In genomic region chr3:190205739-190206138, GRCh38 we compare ENCODE assay signal across 10 cellular contexts.
DNase-seq lines count a peak whose midpoint lies in the region; ATAC-seq and TF ChIP-seq lines count a peak whose summit lies in the region.
"Had no signal": no experiment of that assay in that cellular context is flagged by ENCODE, and none has a peak within 500 bp of the region (broad histone marks: within the 10 kb centered on the region; RNA-seq: fewer than 3 reads in every experiment).

No MANE protein-coding gene starts in this region.

- WGBS in upper lobe of left lung, 2 donors, result 66 to 73% methylated on average over 1 of the region's 1 CpG

- H3K27me3 ChIP-seq in upper lobe of left lung, result no peaks in the 10 kb centered on the region

- no peak overlapping the region for H3K27ac ChIP-seq in upper lobe of left lung
- H3K27ac ChIP-seq: C4-2B had no signal

- H3K4me1 Mint-ChIP-seq in activated naive CD4-positive, alpha-beta T cell treated with anti-CD3 and anti-CD28 coated beads, Interleukin-2, amount 50 U/mL, for 24 hours, result peaks cover 9% of the 10 kb centered on the region

- no peak for DNase-seq in activated naive CD4-positive, alpha-beta T cell treated with anti-CD3 and anti-CD28 coated beads, Interleukin-2, amount 50 U/mL, for 16 hours
- DNase-seq in RPMI7951 (ENCODE audit: low read depth) (peak; percentile 69), upper lobe of left lung (no peak), mucosa of gallbladder (ENCODE audit: low spot score) (no peak), DMS53 treated with DMSO at 0.1 percent for 48 hours (lab: John Stamatoyannopoulos, UW; ENCODE audit: unreplicated experiment) (no peak), NCI-H510A (lab: John Stamatoyannopoulos, UW) (no peak)
- DNase-seq: MM.1S had no signal

- no peak for TF ChIP-seq CTCF in upper lobe of left lung (IDR thresholded peaks at IDR 0.05)

- H3K4me3 ChIP-seq in upper lobe of left lung, result no peak overlapping the region

- TF ChIP-seq POLR2A in upper lobe of left lung (IDR thresholded peaks at IDR 0.05), result no peak

- TF ChIP-seq EP300 in upper lobe of left lung (IDR thresholded peaks at IDR 0.05), result no peak

- H3K36me3 Mint-ChIP-seq in activated naive CD4-positive, alpha-beta T cell treated with anti-CD3 and anti-CD28 coated beads, Interleukin-2, amount 50 U/mL, for 24 hours, result no peaks in the 10 kb centered on the region

- ATAC-seq in HG02973 (IDR thresholded peaks at IDR 0.05; ENCODE audit: unreplicated experiment) (peak; percentile 83), upper lobe of left lung (ENCODE audit: low FRiP score in 2 of 2) (peak; percentile 11 to 43)

- no peaks in the 10 kb centered on the region for H3K9me3 Mint-ChIP-seq in activated naive CD4-positive, alpha-beta T cell treated with anti-CD3 and anti-CD28 coated beads, Interleukin-2, amount 50 U/mL, for 24 hours

- H3K4me1 ChIP-seq in upper lobe of left lung, result no peaks in the 10 kb centered on the region

- peaks cover 6% of the 10 kb centered on the region for H3K27me3 Mint-ChIP-seq in activated naive CD4-positive, alpha-beta T cell treated with anti-CD3 and anti-CD28 coated beads, Interleukin-2, amount 50 U/mL, for 24 hours

- H3K4me3 Mint-ChIP-seq in activated naive CD4-positive, alpha-beta T cell treated with anti-CD3 and anti-CD28 coated beads, Interleukin-2, amount 50 U/mL, for 24 hours, result no peak overlapping the region

- no peaks in the 10 kb centered on the region for H3K9me3 ChIP-seq in upper lobe of left lung

- no peaks in the 10 kb centered on the region for H3K36me3 ChIP-seq in upper lobe of left lung

- H3K27ac Mint-ChIP-seq in activated naive CD4-positive, alpha-beta T cell treated with anti-CD3 and anti-CD28 coated beads, Interleukin-2, amount 50 U/mL, for 24 hours, result peak overlapping the region; percentile 44
